ENCODE assay signal across 8 cellular contexts in the genomic region with DNA sequence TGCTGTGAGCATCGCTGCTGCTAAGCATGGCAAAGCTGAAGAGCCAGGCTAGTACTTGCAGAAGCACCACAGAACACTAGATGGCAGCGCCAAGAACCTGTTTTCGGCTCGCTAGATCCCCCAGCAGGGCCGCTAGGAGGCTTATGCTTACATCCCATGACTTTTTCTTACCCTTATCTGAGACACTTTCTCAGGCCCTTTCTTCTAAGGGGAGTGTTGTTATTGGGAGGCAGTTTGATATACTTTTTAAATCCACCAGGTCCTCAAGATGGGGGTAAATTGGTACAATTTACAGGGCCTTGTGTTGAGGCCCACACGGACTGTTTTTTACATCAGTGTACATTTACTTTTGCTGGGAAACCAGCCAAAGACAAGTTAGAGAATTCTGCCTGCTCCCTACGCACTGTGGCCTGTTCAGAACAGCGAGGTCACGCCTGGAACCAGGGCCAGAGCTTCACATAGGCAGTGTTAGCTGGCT.
DNase-seq lines count a peak whose midpoint lies in the region; ATAC-seq and TF ChIP-seq lines count a peak whose summit lies in the region.

No MANE protein-coding gene starts in this region.

- peak; percentile 87 for ATAC-seq in GM21786 (IDR thresholded peaks at IDR 0.05; ENCODE audit: unreplicated experiment)

- H3K36me3 ChIP-seq in KMS-11 (ENCODE audit: insufficient read depth), result no peaks in the 10 kb centered on the region
- H3K36me3 ChIP-seq in brain microvascular endothelial cell (replicated peaks), result no peaks in the 10 kb centered on the region

- H3K27me3 Mint-ChIP-seq in T-helper 2 cell treated with Interferon-gamma antibody and Interleukin-4, amounts not matched to agents 5 μg/mL and 100 μg/mL, for 36 hours (ENCODE audit: low read depth), result peaks cover 2% of the 10 kb centered on the region

- H3K4me3 ChIP-seq in GM12864 (ENCODE audit: low read depth, low read length) (no peak overlapping the region), KMS-11 (IDR thresholded peaks at IDR 0.05; ENCODE audit: insufficient read depth, low read depth, low read length) (no peak overlapping the region), brain microvascular endothelial cell (ENCODE audit: low read depth, low read length) (no peak overlapping the region)

- no peaks in the 10 kb centered on the region for H3K4me1 ChIP-seq in KMS-11 (ENCODE audit: low read depth, poor library complexity, severe bottlenecking)

- no peaks in the 10 kb centered on the region for H3K27me3 ChIP-seq in KMS-11 (ENCODE audit: insufficient read depth, low read depth)
- no peaks in the 10 kb centered on the region for H3K27me3 ChIP-seq in brain microvascular endothelial cell (replicated peaks)

- no peak overlapping the region for H3K4me3 Mint-ChIP-seq in T-helper 2 cell treated with Interferon-gamma antibody and Interleukin-4, amounts not matched to agents 5 μg/mL and 100 μg/mL, for 36 hours

- peaks cover 3% of the 10 kb centered on the region for H3K4me1 Mint-ChIP-seq in T-helper 2 cell treated with Interferon-gamma antibody and Interleukin-4, amounts not matched to agents 5 μg/mL and 100 μg/mL, for 36 hours (ENCODE audit: low read depth)

- no peak overlapping the region for H3K4me2 ChIP-seq in KMS-11

- H4K20me1 ChIP-seq in KMS-11 (ENCODE audit: insufficient read depth), result no peaks in the 10 kb centered on the region

- no peak overlapping the region for H3K9ac ChIP-seq in KMS-11

- no peak overlapping the region for H2AFZ ChIP-seq in KMS-11 (ENCODE audit: low read depth)

- H3K27ac ChIP-seq in KMS-11 (no peak overlapping the region), brain microvascular endothelial cell (peak overlapping the region; percentile 83)

- no peaks in the 10 kb centered on the region for H3K9me3 Mint-ChIP-seq in T-helper 2 cell treated with Interferon-gamma antibody and Interleukin-4, amounts not matched to agents 5 μg/mL and 100 μg/mL, for 36 hours

- TF ChIP-seq CTCF in GM12864 (IDR thresholded peaks at IDR 0.05; ENCODE audit: low read depth, low read length, missing control alignments), result peak; percentile 81
- peak; percentile 42 for TF ChIP-seq CTCF in KMS-11 (conservative IDR thresholded peaks at IDR 0.05; ENCODE audit: low read depth, low read length)
- peak; percentile 96 for TF ChIP-seq CTCF in brain microvascular endothelial cell (IDR thresholded peaks at IDR 0.05; ENCODE audit: low read depth, low read length, missing control alignments)

- no peaks in the 10 kb centered on the region for H3K36me3 Mint-ChIP-seq in T-helper 2 cell treated with Interferon-gamma antibody and Interleukin-4, amounts not matched to agents 5 μg/mL and 100 μg/mL, for 36 hours (ENCODE audit: low read depth)

- peak; percentile 59 for DNase-seq in GM12864 (ENCODE audit: low read depth)
- peak; percentile 39 for DNase-seq in T-helper 2 cell treated with Interferon-gamma antibody and Interleukin-4, amounts not matched to agents 5 μg/mL and 100 μg/mL, for 36 hours (ENCODE audit: low spot score)
- peak; percentile 88 for DNase-seq in brain microvascular endothelial cell
- peak; percentile 92 for DNase-seq in islet precursor cell
- peak in 3 of 4 experiments; percentile 15 to 33 (median 19) for DNase-seq in stimulated activated CD4-positive, alpha-beta T cell treated with anti-CD3 and anti-CD28 coated beads, Interleukin-1b, Interleukin-23, amount 100 ng/mL, for 24 hours (ENCODE audit: low read depth in 4 of 4, low spot score in 1 of 4)
- no peak for DNase-seq in NCI-H2081 treated with DMSO at 0.1 percent for 48 hours (lab: John Stamatoyannopoulos, UW)

- in situ Hi-C loops in brain microvascular endothelial cell (cut with HindIII; ENCODE audit: low pct_ligation_motif_present, low sequenced_read_pairs), result no loop called here

- H3K27ac Mint-ChIP-seq in T-helper 2 cell treated with Interferon-gamma antibody and Interleukin-4, amounts not matched to agents 5 μg/mL and 100 μg/mL, for 36 hours, result no peak overlapping the region

- no peaks in the 10 kb centered on the region for H3K79me2 ChIP-seq in KMS-11 (ENCODE audit: insufficient read depth, low read depth)

Comparison
In these comparisons a context has a peak if more than half of its experiments do, and no peak if none do; other contexts are left out.
1. CTCF ChIP-seq: peak in every context shown above with its lines; median percentile 96 in brain microvascular endothelial cell; 81 in GM12864; 42 in KMS-11.